Comparison of ENCODE assay signal across 1 cellular context in the genomic region with DNA sequence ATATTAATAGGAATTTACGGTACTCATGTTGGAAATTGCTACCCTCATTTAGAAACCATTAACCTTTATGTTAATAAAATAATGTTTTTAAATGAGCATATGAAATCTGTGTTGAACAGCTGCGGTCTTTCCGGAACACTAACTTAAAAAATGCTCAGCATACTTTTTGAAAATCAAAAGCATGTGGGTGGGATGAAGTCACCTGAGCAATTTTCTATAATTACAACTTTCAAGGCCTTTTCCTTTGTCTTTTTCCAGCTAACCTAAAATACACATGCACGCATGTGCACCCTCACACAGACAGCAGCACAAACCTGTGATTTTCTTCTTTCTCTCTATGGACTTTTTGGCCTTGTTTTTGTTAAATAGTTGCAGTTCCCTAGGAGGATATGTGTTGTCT.
TF ChIP-seq lines count a peak whose summit lies in the region.

No MANE protein-coding gene starts in this region.

TF ChIP-seq in IMR-90, 13 proteins besides CTCF, POLR2A, EP300 and RAD21:
- TF ChIP-seq MXI1 (IDR thresholded peaks at IDR 0.05; ENCODE audit: borderline replicate concordance, low read depth, low read length) (no peak), RCOR1 (IDR thresholded peaks at IDR 0.05; ENCODE audit: insufficient replicate concordance, low read length) (no peak), CEBPB (IDR thresholded peaks at IDR 0.05; ENCODE audit: low read depth, low read length) (no peak), MAFK (IDR thresholded peaks at IDR 0.05; ENCODE audit: low read depth, low read length) (no peak), FOS (IDR thresholded peaks at IDR 0.05; ENCODE audit: low read depth, low read length) (no peak), BHLHE40 (IDR thresholded peaks at IDR 0.05; ENCODE audit: low read depth, low read length) (no peak), SMC3 (IDR thresholded peaks at IDR 0.05; ENCODE audit: low read depth, low read length) (no peak)
- TF ChIP-seq, protein P1, sequence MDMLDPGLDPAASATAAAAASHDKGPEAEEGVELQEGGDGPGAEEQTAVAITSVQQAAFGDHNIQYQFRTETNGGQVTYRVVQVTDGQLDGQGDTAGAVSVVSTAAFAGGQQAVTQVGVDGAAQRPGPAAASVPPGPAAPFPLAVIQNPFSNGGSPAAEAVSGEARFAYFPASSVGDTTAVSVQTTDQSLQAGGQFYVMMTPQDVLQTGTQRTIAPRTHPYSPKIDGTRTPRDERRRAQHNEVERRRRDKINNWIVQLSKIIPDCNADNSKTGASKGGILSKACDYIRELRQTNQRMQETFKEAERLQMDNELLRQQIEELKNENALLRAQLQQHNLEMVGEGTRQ (IDR thresholded peaks at IDR 0.05; ENCODE audit: low read depth, low read length), result no peak
- TF ChIP-seq, protein P2, sequence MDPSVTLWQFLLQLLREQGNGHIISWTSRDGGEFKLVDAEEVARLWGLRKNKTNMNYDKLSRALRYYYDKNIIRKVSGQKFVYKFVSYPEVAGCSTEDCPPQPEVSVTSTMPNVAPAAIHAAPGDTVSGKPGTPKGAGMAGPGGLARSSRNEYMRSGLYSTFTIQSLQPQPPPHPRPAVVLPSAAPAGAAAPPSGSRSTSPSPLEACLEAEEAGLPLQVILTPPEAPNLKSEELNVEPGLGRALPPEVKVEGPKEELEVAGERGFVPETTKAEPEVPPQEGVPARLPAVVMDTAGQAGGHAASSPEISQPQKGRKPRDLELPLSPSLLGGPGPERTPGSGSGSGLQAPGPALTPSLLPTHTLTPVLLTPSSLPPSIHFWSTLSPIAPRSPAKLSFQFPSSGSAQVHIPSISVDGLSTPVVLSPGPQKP (IDR thresholded peaks at IDR 0.05; ENCODE audit: borderline replicate concordance, low read depth, low read length), result no peak
